ENCODE assay signal across 13 cellular contexts in genomic region chr18:23235336-23235735, GRCh38.
"Had no signal": no experiment of that assay in that cellular context is flagged by ENCODE, and none has a peak within 500 bp of the region (broad histone marks: within the 10 kb centered on the region; RNA-seq: fewer than 3 reads in every experiment).

No MANE protein-coding gene starts in this region.

- H3K36me3 ChIP-seq: prostate gland, right lobe of liver, upper lobe of left lung had no signal

- DNase-seq: activated CD4-positive, alpha-beta memory T cell treated with anti-CD3 and anti-CD28 coated beads, Interleukin-2, amount 10 ng/mL, durations not matched to agents 7 days and 5 days; activated CD8-positive, alpha-beta memory T cell treated with anti-CD3 and anti-CD28 coated beads, Interleukin-2, amount 50 U/mL, for 48 hours; activated naive CD4-positive, alpha-beta T cell treated with Interleukin-2 at 50 U/mL for 16 hours; cerebellar nuclear complex; left cardiac atrium; naive thymus-derived CD4-positive, alpha-beta T cell; occipital lobe; right lobe of liver; stimulated activated CD4-positive, alpha-beta T cell treated with anti-CD3 and anti-CD28 coated beads, Interleukin-1b, Interleukin-23, amount 100 ng/mL, for 48 hours had no signal

- H3K9me3 ChIP-seq: prostate gland, right lobe of liver, upper lobe of left lung had no signal

- H3K4me3 ChIP-seq: lung, prostate gland, right lobe of liver, upper lobe of left lung had no signal

- H3K27me3 Mint-ChIP-seq: naive thymus-derived CD4-positive, alpha-beta T cell; stimulated activated naive CD8-positive, alpha-beta T cell treated with anti-CD3 and anti-CD28 coated beads, Interleukin-15, Interleukin-2, amounts not matched to agents 100 ng/mL and 50 ng/mL, for 24 hours had no signal

- H3K27ac Mint-ChIP-seq: activated CD4-positive, alpha-beta memory T cell treated with anti-CD3 and anti-CD28 coated beads, Interleukin-2, amount 10 ng/mL, durations not matched to agents 7 days and 5 days; stimulated activated naive CD8-positive, alpha-beta T cell treated with anti-CD3 and anti-CD28 coated beads, Interleukin-15, Interleukin-2, amounts not matched to agents 100 ng/mL and 50 ng/mL, for 24 hours had no signal

- H3K27ac ChIP-seq: prostate gland, right lobe of liver had no signal

- H3K27me3 ChIP-seq: right lobe of liver, upper lobe of left lung had no signal

- H3K4me3 Mint-ChIP-seq: activated CD4-positive, alpha-beta memory T cell treated with anti-CD3 and anti-CD28 coated beads, Interleukin-2, amount 10 ng/mL, durations not matched to agents 7 days and 5 days; naive thymus-derived CD4-positive, alpha-beta T cell; stimulated activated naive CD8-positive, alpha-beta T cell treated with anti-CD3 and anti-CD28 coated beads, Interleukin-15, Interleukin-2, amounts not matched to agents 100 ng/mL and 50 ng/mL, for 24 hours had no signal
